ENCODE assay signal across 2 cellular contexts in the genomic region with DNA sequence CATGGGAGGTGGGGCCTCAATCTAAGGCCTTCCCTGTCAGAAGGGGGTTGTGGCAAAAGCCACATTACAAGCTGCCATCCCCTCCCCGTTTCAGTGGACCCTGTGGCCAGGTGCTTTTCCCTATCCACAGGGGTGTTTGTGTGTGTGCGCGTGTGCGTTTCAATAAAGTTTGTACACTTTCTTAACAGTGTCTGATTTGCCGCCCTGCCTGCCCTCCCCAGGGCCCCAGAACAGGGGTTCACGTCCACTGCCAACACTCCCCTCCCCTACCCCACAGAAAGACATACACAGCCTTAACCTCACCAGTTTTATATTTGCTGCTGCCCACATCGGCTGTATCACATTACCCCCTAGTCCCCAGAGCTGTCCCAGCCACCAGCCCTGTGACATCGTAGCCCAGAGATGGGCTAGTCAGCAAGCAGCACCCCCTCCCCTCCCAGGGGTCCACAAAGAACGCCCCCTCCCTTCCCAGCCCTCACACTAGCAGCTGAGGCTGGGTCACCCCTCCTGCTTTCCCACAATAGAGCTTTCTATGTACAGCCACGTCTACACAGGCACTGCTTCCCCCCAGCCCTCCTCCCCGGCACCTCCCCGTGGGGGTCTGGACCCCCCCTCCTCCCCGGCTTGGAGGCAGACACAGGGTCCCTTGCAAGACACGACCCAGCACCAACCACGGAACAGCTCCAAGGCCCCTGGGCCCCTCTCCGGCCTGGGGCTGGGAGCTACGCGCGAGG.
A peak's percentile ranks its signal among the peaks of the same experiment; 100 is the strongest.
TF ChIP-seq lines count a peak whose summit lies in the region.

No MANE protein-coding gene starts in this region.

TF ChIP-seq in HEK293, 187 proteins besides CTCF, POLR2A, EP300 and RAD21:
- TF ChIP-seq ZNF341 (tag by site-specific recombination; IDR thresholded peaks at IDR 0.05; ENCODE audit: low read depth) (peak; percentile 16; the same call in 1 of the 2 replicates), PRDM10 (tag by site-specific recombination; IDR thresholded peaks at IDR 0.05) (peak; percentile 69), GLIS2 (tag by site-specific recombination; IDR thresholded peaks at IDR 0.05) (0 out of 2 replicates have a peak, but pooled peaks have one; percentile 16), KLF7 (tag by site-specific recombination; IDR thresholded peaks at IDR 0.05; ENCODE audit: borderline replicate concordance) (no peak)
- TF ChIP-seq, protein P1, sequence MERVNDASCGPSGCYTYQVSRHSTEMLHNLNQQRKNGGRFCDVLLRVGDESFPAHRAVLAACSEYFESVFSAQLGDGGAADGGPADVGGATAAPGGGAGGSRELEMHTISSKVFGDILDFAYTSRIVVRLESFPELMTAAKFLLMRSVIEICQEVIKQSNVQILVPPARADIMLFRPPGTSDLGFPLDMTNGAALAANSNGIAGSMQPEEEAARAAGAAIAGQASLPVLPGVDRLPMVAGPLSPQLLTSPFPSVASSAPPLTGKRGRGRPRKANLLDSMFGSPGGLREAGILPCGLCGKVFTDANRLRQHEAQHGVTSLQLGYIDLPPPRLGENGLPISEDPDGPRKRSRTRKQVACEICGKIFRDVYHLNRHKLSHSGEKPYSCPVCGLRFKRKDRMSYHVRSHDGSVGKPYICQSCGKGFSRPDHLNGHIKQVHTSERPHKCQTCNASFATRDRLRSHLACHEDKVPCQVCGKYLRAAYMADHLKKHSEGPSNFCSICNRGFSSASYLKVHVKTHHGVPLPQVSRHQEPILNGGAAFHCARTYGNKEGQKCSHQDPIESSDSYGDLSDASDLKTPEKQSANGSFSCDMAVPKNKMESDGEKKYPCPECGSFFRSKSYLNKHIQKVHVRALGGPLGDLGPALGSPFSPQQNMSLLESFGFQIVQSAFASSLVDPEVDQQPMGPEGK (tag by site-specific recombination; IDR thresholded peaks at IDR 0.05): peak; percentile 50; the same call in 1 of the 2 replicates

TF ChIP-seq in H1, 55 proteins besides CTCF, POLR2A, EP300 and RAD21:
- TF ChIP-seq, protein P2, sequence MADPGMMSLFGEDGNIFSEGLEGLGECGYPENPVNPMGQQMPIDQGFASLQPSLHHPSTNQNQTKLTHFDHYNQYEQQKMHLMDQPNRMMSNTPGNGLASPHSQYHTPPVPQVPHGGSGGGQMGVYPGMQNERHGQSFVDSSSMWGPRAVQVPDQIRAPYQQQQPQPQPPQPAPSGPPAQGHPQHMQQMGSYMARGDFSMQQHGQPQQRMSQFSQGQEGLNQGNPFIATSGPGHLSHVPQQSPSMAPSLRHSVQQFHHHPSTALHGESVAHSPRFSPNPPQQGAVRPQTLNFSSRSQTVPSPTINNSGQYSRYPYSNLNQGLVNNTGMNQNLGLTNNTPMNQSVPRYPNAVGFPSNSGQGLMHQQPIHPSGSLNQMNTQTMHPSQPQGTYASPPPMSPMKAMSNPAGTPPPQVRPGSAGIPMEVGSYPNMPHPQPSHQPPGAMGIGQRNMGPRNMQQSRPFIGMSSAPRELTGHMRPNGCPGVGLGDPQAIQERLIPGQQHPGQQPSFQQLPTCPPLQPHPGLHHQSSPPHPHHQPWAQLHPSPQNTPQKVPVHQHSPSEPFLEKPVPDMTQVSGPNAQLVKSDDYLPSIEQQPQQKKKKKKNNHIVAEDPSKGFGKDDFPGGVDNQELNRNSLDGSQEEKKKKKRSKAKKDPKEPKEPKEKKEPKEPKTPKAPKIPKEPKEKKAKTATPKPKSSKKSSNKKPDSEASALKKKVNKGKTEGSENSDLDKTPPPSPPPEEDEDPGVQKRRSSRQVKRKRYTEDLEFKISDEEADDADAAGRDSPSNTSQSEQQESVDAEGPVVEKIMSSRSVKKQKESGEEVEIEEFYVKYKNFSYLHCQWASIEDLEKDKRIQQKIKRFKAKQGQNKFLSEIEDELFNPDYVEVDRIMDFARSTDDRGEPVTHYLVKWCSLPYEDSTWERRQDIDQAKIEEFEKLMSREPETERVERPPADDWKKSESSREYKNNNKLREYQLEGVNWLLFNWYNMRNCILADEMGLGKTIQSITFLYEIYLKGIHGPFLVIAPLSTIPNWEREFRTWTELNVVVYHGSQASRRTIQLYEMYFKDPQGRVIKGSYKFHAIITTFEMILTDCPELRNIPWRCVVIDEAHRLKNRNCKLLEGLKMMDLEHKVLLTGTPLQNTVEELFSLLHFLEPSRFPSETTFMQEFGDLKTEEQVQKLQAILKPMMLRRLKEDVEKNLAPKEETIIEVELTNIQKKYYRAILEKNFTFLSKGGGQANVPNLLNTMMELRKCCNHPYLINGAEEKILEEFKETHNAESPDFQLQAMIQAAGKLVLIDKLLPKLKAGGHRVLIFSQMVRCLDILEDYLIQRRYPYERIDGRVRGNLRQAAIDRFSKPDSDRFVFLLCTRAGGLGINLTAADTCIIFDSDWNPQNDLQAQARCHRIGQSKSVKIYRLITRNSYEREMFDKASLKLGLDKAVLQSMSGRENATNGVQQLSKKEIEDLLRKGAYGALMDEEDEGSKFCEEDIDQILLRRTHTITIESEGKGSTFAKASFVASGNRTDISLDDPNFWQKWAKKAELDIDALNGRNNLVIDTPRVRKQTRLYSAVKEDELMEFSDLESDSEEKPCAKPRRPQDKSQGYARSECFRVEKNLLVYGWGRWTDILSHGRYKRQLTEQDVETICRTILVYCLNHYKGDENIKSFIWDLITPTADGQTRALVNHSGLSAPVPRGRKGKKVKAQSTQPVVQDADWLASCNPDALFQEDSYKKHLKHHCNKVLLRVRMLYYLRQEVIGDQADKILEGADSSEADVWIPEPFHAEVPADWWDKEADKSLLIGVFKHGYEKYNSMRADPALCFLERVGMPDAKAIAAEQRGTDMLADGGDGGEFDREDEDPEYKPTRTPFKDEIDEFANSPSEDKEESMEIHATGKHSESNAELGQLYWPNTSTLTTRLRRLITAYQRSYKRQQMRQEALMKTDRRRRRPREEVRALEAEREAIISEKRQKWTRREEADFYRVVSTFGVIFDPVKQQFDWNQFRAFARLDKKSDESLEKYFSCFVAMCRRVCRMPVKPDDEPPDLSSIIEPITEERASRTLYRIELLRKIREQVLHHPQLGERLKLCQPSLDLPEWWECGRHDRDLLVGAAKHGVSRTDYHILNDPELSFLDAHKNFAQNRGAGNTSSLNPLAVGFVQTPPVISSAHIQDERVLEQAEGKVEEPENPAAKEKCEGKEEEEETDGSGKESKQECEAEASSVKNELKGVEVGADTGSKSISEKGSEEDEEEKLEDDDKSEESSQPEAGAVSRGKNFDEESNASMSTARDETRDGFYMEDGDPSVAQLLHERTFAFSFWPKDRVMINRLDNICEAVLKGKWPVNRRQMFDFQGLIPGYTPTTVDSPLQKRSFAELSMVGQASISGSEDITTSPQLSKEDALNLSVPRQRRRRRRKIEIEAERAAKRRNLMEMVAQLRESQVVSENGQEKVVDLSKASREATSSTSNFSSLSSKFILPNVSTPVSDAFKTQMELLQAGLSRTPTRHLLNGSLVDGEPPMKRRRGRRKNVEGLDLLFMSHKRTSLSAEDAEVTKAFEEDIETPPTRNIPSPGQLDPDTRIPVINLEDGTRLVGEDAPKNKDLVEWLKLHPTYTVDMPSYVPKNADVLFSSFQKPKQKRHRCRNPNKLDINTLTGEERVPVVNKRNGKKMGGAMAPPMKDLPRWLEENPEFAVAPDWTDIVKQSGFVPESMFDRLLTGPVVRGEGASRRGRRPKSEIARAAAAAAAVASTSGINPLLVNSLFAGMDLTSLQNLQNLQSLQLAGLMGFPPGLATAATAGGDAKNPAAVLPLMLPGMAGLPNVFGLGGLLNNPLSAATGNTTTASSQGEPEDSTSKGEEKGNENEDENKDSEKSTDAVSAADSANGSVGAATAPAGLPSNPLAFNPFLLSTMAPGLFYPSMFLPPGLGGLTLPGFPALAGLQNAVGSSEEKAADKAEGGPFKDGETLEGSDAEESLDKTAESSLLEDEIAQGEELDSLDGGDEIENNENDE (IDR thresholded peaks at IDR 0.05; ENCODE audit: insufficient replicate concordance, low read length): no peak
- TF ChIP-seq POLR2AphosphoS5 (IDR thresholded peaks at IDR 0.05; ENCODE audit: low read depth, low read length): peak; percentile 31; the same call in 1 of the 2 replicates
